17 cellular contexts compared by ENCODE assay signal in genomic region chr14:63663428-63664142, GRCh38. TPM values are rescaled to one million over a fixed set of nuclear protein-coding genes. Genes with fewer than 3 reads are reported as not detected.
DNase-seq lines count a peak whose midpoint lies in the region; ATAC-seq, FAIRE-seq and TF ChIP-seq lines count a peak whose summit lies in the region.
"Had no signal": no experiment of that assay in that cellular context is flagged by ENCODE, and none has a peak within 500 bp of the region (broad histone marks: within the 10 kb centered on the region; RNA-seq: fewer than 3 reads in every experiment).

No MANE protein-coding gene starts in this region.

- H3K27ac ChIP-seq in A549 (no peak overlapping the region), colonic mucosa (no peak overlapping the region)
- H3K27ac ChIP-seq: cardiac muscle cell, gastroesophageal sphincter, ovary, suprapubic skin had no signal

- TF ChIP-seq EP300 in A549 (IDR thresholded peaks at IDR 0.05): no peak

- H3K4me1 ChIP-seq in A549: no peaks in the 10 kb centered on the region
- no peaks in the 10 kb centered on the region for H3K4me1 ChIP-seq in colonic mucosa
- H3K4me1 ChIP-seq: gastroesophageal sphincter, suprapubic skin had no signal

- in situ Hi-C loops in SK-MEL-5 (cut with HindIII; ENCODE audit: low pct_unique_long_range_greater_than_20kb, low sequenced_read_pairs): no loop called here

- no peak overlapping the region for H3K4me3 ChIP-seq in A549
- no peak overlapping the region for H3K4me3 ChIP-seq in H7 (ENCODE audit: insufficient read depth, low read depth, low read length)
- H3K4me3 ChIP-seq in colonic mucosa: no peak overlapping the region
- H3K4me3 ChIP-seq: cardiac muscle cell, gastroesophageal sphincter, ovary, suprapubic skin had no signal

- no peak for TF ChIP-seq RAD21 in A549 (conservative IDR thresholded peaks at IDR 0.05 in 1 of 2, IDR thresholded peaks at IDR 0.05 in 1 of 2)

- CTCF ChIA-PET in A549 (lab: Yijun Ruan, JAX): interaction anchor here (1.0 to 1.3 kb wide), 5 partner anchors 11 to 639 kb away, joined by 3 to 5 read pairs (median 4); no protein-coding TSS in a partner anchor

- H3K36me3 ChIP-seq in H7 (replicated peaks; ENCODE audit: control insufficient read depth, insufficient read depth, low read length) (no peaks in the 10 kb centered on the region), colonic mucosa (no peaks in the 10 kb centered on the region)
- H3K36me3 ChIP-seq: cardiac muscle cell, gastroesophageal sphincter, ovary, suprapubic skin had no signal

- DNase-seq in A549 (ENCODE audit: low read depth in 1 of 2, low spot score in 1 of 2) (peak in 1 of 2 experiments; percentile 18), H7 (peak; percentile 45), SK-MEL-5 (ENCODE audit: low read depth, low spot score) (peak; percentile 5), kidney tubule cell (ENCODE audit: low spot score) (peak; percentile 12), GM19239 (ENCODE audit: insufficient read length, low spot score) (no peak), NCI-H524 treated with DMSO at 0.1 percent for 48 hours (lab: John Stamatoyannopoulos, UW) (no peak), colonic mucosa (no peak)
- DNase-seq: activated naive CD4-positive, alpha-beta T cell; endodermal cell; NCI-H1092 treated with DMSO at 0.1 percent for 48 hours; ovary; stimulated activated CD4-positive, alpha-beta T cell treated with anti-CD3 and anti-CD28 coated beads, Interleukin-12 subunit alpha, Interleukin-12 subunit beta, amount 100 ng/mL, for 4 hours had no signal

- intact Hi-C loops in colonic mucosa (cut with DNase I): no loop called here

- 90% methylated on average over 10 of the region's 12 CpGs for WGBS in A549 (ENCODE audit: missing lambda C conversion rate)

- peak; percentile 62 to 81; a peak in 5 of 6 replicates for ATAC-seq in A549
- ATAC-seq in HG03565 (IDR thresholded peaks at IDR 0.05; ENCODE audit: unreplicated experiment): no peak
- ATAC-seq: gastroesophageal sphincter had no signal

- H3K9me3 ChIP-seq in A549 (no peaks in the 10 kb centered on the region), colonic mucosa (no peaks in the 10 kb centered on the region)
- H3K9me3 ChIP-seq: gastroesophageal sphincter, ovary, suprapubic skin had no signal

- H3K9ac ChIP-seq in colonic mucosa (ENCODE audit: low read depth in 2 of 2, low read length in 2 of 2): no peak overlapping the region

- POLR2A ChIA-PET in A549 (lab: Yijun Ruan, JAX): no interaction called here

- no peak overlapping the region for H3K4me2 ChIP-seq in A549

- no peak for TF ChIP-seq POLR2A in A549 (IDR thresholded peaks at IDR 0.05; ENCODE audit: low read length)

- FAIRE-seq in A549 (lab: Jason Lieb, UNC) (no peak), GM19239 (lab: Jason Lieb, UNC) (no peak)
- FAIRE-seq: islet of Langerhans had no signal

- TF ChIP-seq CTCF in A549 (IDR thresholded peaks at IDR 0.05) (no peak), colonic mucosa (IDR thresholded peaks at IDR 0.05) (no peak)

- H3K27me3 ChIP-seq in H7 (ENCODE audit: control insufficient read depth, insufficient read depth, low read length) (no peaks in the 10 kb centered on the region), colonic mucosa (no peaks in the 10 kb centered on the region)
- H3K27me3 ChIP-seq: cardiac muscle cell, gastroesophageal sphincter, ovary, suprapubic skin had no signal

TF ChIP-seq in A549, 52 proteins besides CTCF, POLR2A, EP300 and RAD21:
- peak; percentile 3 for TF ChIP-seq MAFK (IDR thresholded peaks at IDR 0.05; ENCODE audit: partially characterized antibody)
- TF ChIP-seq BCL3 (IDR thresholded peaks at IDR 0.05): no peak

RNA-seq across cellular contexts. Expression of gene WDR89, which starts 21.9 kb away (rescaled TPM):
- polyA plus RNA-seq in A549 (2011; rRNA removed): 15.7 and 20.9 TPM in 2 replicates
- 2.6 and 3.2 TPM in 2 replicates for polyA plus RNA-seq in A549 (2012; cell fraction: cytosol; rRNA removed)
- polyA plus RNA-seq in A549 (2012; cell fraction: nucleus; rRNA removed): 1.2 and 2.0 TPM in 2 replicates
- 13.9 to 15.1 TPM (median 15.1 TPM) in 3 replicates for polyA plus RNA-seq in A549 (2017; fragmentation: RNase III; extraction: RNeasy Plus Mini Kit Qiagen cat#74134 plus additional on column Dnase treatment)
- polyA minus RNA-seq in A549 (2011; rRNA and poly(A)+ RNA removed): 8.9 and 9.6 TPM in 2 replicates
- total RNA-seq in H7 (2014; rRNA removed; shearing (Covaris generic)): 22.3 and 30.4 TPM in 2 replicates
- total RNA-seq in SK-MEL-5 (2014; rRNA removed; shearing (Covaris generic)): 14.4 and 14.5 TPM in 2 replicates
- polyA plus RNA-seq in SK-MEL-5 (2015; cell fraction: cytosol; rRNA removed): 5.0 and 6.9 TPM in 2 replicates
- 7.4 and 10.7 TPM in 2 replicates for polyA plus RNA-seq in SK-MEL-5 (2015; cell fraction: nucleus; rRNA removed)
- total RNA-seq in colonic mucosa: 10 to 100 TPM in 1 of 2 donors, 1 to 10 TPM in 1; 7.9 to 12.0 TPM

Comparison
In these comparisons a context has a peak if more than half of its experiments do, and no peak if none do; other contexts are left out.
1. DNase-seq: peak in H7 (single experiment), SK-MEL-5 (single experiment) and kidney tubule cell (single experiment); none in GM19239 (single experiment), NCI-H524 treated with DMSO at 0.1 percent for 48 hours (single experiment) and colonic mucosa (single experiment).